ENCODE assay signal across 1 cellular context in the genomic region with DNA sequence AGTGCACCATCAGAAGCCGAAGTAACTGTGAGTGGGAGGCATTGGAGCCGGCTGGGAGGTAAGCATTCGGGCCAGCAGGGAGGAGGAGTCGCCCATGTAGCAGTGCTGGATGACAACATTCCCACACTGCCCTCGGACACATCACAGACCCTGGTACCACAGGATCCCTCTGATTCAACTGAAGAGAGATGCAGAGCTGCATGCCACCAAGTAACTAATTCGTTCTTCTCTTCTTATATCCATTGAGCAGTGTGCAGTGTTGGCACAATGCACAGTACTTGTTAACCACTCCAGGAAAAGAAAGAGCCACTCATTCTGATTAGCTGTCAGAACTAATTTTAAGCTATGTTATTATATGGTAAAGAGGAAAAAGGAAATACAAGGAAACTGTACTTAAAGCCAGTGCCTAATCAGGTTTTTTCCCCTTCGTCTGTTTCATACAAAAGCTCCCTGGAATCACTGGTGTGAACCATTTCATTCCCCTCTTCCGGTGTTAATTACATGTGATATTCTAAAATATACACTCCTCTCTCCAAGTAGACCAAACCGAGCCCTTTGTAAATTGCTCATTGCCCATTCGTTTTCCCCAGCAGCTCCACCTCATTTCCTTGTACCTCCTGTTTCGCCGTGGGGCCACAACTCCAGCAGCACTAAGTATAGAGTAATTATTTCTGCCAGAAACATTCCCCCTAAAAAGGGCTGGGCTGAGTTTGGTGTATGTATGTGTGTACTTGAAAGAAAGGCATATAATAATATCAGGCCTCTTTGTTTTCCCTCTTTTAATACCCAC.
TF ChIP-seq lines count a peak whose summit lies in the region.

No MANE protein-coding gene starts in this region.

TF ChIP-seq in K562, 482 proteins besides CTCF, POLR2A, EP300 and RAD21:
- TF ChIP-seq CCNT2 (IDR thresholded peaks at IDR 0.05; ENCODE audit: borderline replicate concordance, extremely low read depth, insufficient read length, low read depth, low read length): no peak
- TF ChIP-seq ZNF311 (CRISPR knock-in tag; IDR thresholded peaks at IDR 0.05): no peak
- TF ChIP-seq NFIX (CRISPR knock-in tag; IDR thresholded peaks at IDR 0.05; ENCODE audit: low read depth): no peak
- TF ChIP-seq BCL6 (CRISPR knock-in tag; IDR thresholded peaks at IDR 0.05): no peak
- TF ChIP-seq, protein P1, sequence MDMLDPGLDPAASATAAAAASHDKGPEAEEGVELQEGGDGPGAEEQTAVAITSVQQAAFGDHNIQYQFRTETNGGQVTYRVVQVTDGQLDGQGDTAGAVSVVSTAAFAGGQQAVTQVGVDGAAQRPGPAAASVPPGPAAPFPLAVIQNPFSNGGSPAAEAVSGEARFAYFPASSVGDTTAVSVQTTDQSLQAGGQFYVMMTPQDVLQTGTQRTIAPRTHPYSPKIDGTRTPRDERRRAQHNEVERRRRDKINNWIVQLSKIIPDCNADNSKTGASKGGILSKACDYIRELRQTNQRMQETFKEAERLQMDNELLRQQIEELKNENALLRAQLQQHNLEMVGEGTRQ (CRISPR knock-in tag; IDR thresholded peaks at IDR 0.05): no peak
- TF ChIP-seq CEBPB (tag; IDR thresholded peaks at IDR 0.05): no peak
- TF ChIP-seq ZNF41 (CRISPR knock-in tag; conservative IDR thresholded peaks at IDR 0.05): no peak
